Comparison of ENCODE assay signal across 8 cellular contexts in the genomic region with DNA sequence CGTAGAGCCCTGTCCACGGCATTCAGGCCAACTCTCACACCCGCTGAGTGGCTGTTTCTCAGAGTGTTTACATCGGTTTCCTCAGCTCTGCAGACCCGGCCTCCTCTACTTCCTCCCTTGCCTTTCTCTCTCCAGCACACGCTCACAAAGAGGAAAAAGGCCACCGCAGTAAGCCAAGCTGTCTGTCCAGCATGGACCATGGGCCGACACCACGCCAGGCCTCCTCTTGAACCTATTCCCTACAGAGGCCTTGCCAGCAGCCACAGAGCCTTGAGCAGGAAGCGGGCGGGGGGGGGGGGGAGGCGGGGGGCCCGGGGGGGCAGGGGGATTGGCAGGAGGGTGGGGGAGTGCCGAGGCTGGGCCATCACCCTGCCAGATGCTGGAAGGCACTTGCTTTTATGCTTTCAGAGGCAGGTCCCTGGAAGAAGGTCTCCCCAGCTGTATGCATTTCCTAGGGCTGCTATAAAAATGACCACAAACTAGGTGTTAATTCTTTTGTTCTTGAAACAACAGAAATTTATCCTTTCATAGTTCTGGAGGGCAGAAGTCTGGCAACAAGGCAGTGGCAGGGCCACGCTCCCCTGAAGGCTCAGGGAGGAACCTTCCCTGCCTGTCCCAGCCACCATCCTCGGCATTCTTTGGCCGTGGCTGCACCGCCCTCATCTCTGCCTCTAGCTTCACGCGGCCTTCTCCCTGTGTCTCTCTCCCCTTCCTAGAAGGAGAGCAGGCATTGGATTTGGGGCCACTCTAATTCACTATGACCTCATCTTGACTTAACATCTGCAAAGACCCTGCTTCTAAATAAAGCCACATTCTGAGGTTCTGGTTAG.
DNase-seq lines count a peak whose midpoint lies in the region; ATAC-seq and TF ChIP-seq lines count a peak whose summit lies in the region.

No MANE protein-coding gene starts in this region.

- peaks cover 0 to 18% of the 10 kb centered on the region in 2 donors for H3K4me1 ChIP-seq in muscle layer of duodenum (ENCODE audit: control insufficient read depth in 1 of 2, insufficient read depth in 2 of 2, low read length in 2 of 2)

- no peaks in the 10 kb centered on the region for H3K9me3 Mint-ChIP-seq in dendritic cell treated with granulocyte-macrophage colony-stimulating factor and Interleukin-4, amounts not matched to agents 40 ng/mL and 50 ng/mL, for 4 days

- peaks cover 17% of the 10 kb centered on the region for H3K27me3 Mint-ChIP-seq in dendritic cell treated with granulocyte-macrophage colony-stimulating factor and Interleukin-4, amounts not matched to agents 40 ng/mL and 50 ng/mL, for 4 days

- peaks cover 88% of the 10 kb centered on the region for H3K4me1 Mint-ChIP-seq in dendritic cell treated with granulocyte-macrophage colony-stimulating factor and Interleukin-4, amounts not matched to agents 40 ng/mL and 50 ng/mL, for 4 days (ENCODE audit: low read depth)

- no peak for ATAC-seq in GM21529 (IDR thresholded peaks at IDR 0.05; ENCODE audit: unreplicated experiment)
- ATAC-seq in GM19467 (IDR thresholded peaks at IDR 0.05; ENCODE audit: unreplicated experiment) = no peak

- peak overlapping the region; percentile 91 for H3K27ac ChIP-seq in muscle layer of duodenum (ENCODE audit: low read length)

- H3K4me3 Mint-ChIP-seq in dendritic cell treated with granulocyte-macrophage colony-stimulating factor and Interleukin-4, amounts not matched to agents 40 ng/mL and 50 ng/mL, for 4 days = peak overlapping the region; percentile 42

- intact Hi-C loops in dendritic cell treated with granulocyte-macrophage colony-stimulating factor and Interleukin-4, amounts not matched to agents 40 ng/mL and 50 ng/mL, for 4 days (cut with micrococcal nuclease) = loop anchor here (5.0 kb wide), 3 partner anchors 72 to 198 kb away; partner anchors contain the start of gene ETS2
- intact Hi-C loops in lower leg skin (cut with DNase I; ENCODE audit: low total_unique reads) = no loop called here

- 25 to 36% methylated on average over 20 of the region's 20 CpGs for WGBS in lower leg skin, 2 donors

- H3K27ac Mint-ChIP-seq in dendritic cell treated with granulocyte-macrophage colony-stimulating factor and Interleukin-4, amounts not matched to agents 40 ng/mL and 50 ng/mL, for 4 days = peak overlapping the region; percentile 86

- no peaks in the 10 kb centered on the region for H3K9me3 ChIP-seq in muscle layer of duodenum (ENCODE audit: control insufficient read depth in 1 of 2, low read length in 2 of 2)

- no peak for TF ChIP-seq POLR2A in lower leg skin (IDR thresholded peaks at IDR 0.05)

- no peaks in the 10 kb centered on the region for H3K36me3 Mint-ChIP-seq in dendritic cell treated with granulocyte-macrophage colony-stimulating factor and Interleukin-4, amounts not matched to agents 40 ng/mL and 50 ng/mL, for 4 days (ENCODE audit: low read depth)

- H3K36me3 ChIP-seq in muscle layer of duodenum (ENCODE audit: control insufficient read depth in 1 of 2, insufficient read depth in 2 of 2, low read length in 2 of 2) = no peaks in the 10 kb centered on the region

- H3K4me3 ChIP-seq in muscle layer of duodenum (ENCODE audit: low read depth in 1 of 2, low read length in 2 of 2) = no peak overlapping the region
- H3K4me3 ChIP-seq in lower leg skin (ENCODE audit: low read depth, poor library complexity, severe bottlenecking) = no peak overlapping the region

- no peaks in the 10 kb centered on the region for H3K27me3 ChIP-seq in muscle layer of duodenum (ENCODE audit: low read depth, low read length)

- DNase-seq in DMS153 treated with DMSO at 0.1 percent for 48 hours (lab: John Stamatoyannopoulos, UW; ENCODE audit: unreplicated experiment) (peak; percentile 46), NCI-H774 (lab: John Stamatoyannopoulos, UW) (peak; percentile 23), lower leg skin (ENCODE audit: low spot score in 2 of 2) (no peak), DMS53 (lab: John Stamatoyannopoulos, UW) (no peak)

- TF ChIP-seq CTCF in lower leg skin (IDR thresholded peaks at IDR 0.05) = no peak

Comparison
In these comparisons a context has a peak if more than half of its experiments do, and no peak if none do; other contexts are left out.
1. DNase-seq: peak in DMS153 treated with DMSO at 0.1 percent for 48 hours (single experiment) and NCI-H774 (single experiment); none in lower leg skin (0 of 2) and DMS53 (single experiment).